In genomic region chr14:97025722-97026121, GRCh38 we compare ENCODE assay signal across 19 cellular contexts.
DNase-seq lines count a peak whose midpoint lies in the region; ATAC-seq and TF ChIP-seq lines count a peak whose summit lies in the region.
"Had no signal": no experiment of that assay in that cellular context is flagged by ENCODE, and none has a peak within 500 bp of the region (broad histone marks: within the 10 kb centered on the region; RNA-seq: fewer than 3 reads in every experiment).

No MANE protein-coding gene starts in this region.

- intact Hi-C loops in activated B cell treated with CpG ODN at 0.5 μM for 24 hours (cut with micrococcal nuclease) = no loop called here

- CTCF ChIA-PET in activated B cell treated with CpG ODN at 0.5 μM for 24 hours (lab: Charles Lee) = no interaction called here

- H3K27me3 Mint-ChIP-seq in activated B cell treated with CpG ODN at 0.5 μM for 24 hours (peaks cover 22% of the 10 kb centered on the region), naive B cell (peaks cover 59 to 70% (median 61%) of the 10 kb centered on the region in 3 donors)
- H3K27me3 Mint-ChIP-seq in activated T-helper 17 cell treated with anti-CD3 and anti-CD28 coated beads, Interleukin-2, amount 50 U/mL, for 72 hours = peaks cover 3% of the 10 kb centered on the region

- H3K4me1 ChIP-seq in gastroesophageal sphincter = no peaks in the 10 kb centered on the region

- H3K9me3 Mint-ChIP-seq in activated B cell treated with CpG ODN at 0.5 μM for 24 hours (no peaks in the 10 kb centered on the region), naive B cell (peaks cover 0 to 2% (median 0%) of the 10 kb centered on the region in 7 donors)
- H3K9me3 Mint-ChIP-seq in activated T-helper 17 cell treated with anti-CD3 and anti-CD28 coated beads, Interleukin-2, amount 50 U/mL, for 72 hours = no peaks in the 10 kb centered on the region
- H3K9me3 Mint-ChIP-seq: activated naive CD8-positive, alpha-beta T cell treated with anti-CD3 and anti-CD28 coated beads for 36 hours; effector memory CD8-positive, alpha-beta T cell had no signal

- no peaks in the 10 kb centered on the region for H3K36me3 ChIP-seq in gastroesophageal sphincter
- H3K36me3 ChIP-seq: cardiac muscle cell had no signal

- DNase-seq in activated B cell treated with CpG ODN at 0.5 μM for 24 hours (no peak), naive B cell (no peak), SHP77 treated with DMSO at 0.1 percent for 48 hours (lab: John Stamatoyannopoulos, UW) (no peak), DMS79 treated with DMSO at 0.1 percent for 48 hours (lab: John Stamatoyannopoulos, UW) (no peak)
- DNase-seq: activated naive CD8-positive, alpha-beta T cell treated with anti-CD3 and anti-CD28 coated beads for 36 hours; AML-193; Calu3; effector memory CD8-positive, alpha-beta T cell; foreskin fibroblast; kidney; midbrain; SIG-M5; stimulated activated naive CD4-positive, alpha-beta T cell treated with Interleukin-2 at 50 U/mL for 16 hours had no signal

- no peak for TF ChIP-seq POLR2A in gastroesophageal sphincter (IDR thresholded peaks at IDR 0.05)

- H3K9me3 ChIP-seq in gastroesophageal sphincter = no peaks in the 10 kb centered on the region

- peaks cover 42% of the 10 kb centered on the region for H3K27me3 ChIP-seq in gastroesophageal sphincter

- no peak for TF ChIP-seq EP300 in gastroesophageal sphincter (IDR thresholded peaks at IDR 0.05)

- ATAC-seq in GM19395 (IDR thresholded peaks at IDR 0.05; ENCODE audit: unreplicated experiment) (peak; percentile 73), HG03159 (IDR thresholded peaks at IDR 0.05; ENCODE audit: unreplicated experiment) (peak; percentile 74), activated B cell treated with CpG ODN at 0.5 μM for 24 hours (ENCODE audit: low read depth) (peak; percentile 54), naive B cell (ENCODE audit: low read depth in 2 of 2) (peak; percentile 74 to 75), gastroesophageal sphincter (no peak)
- ATAC-seq in activated T-helper 17 cell treated with anti-CD3 and anti-CD28 coated beads, Interleukin-2, amount 50 U/mL, for 72 hours (replicated peaks) = no peak
- ATAC-seq: effector memory CD8-positive, alpha-beta T cell had no signal

- H3K36me3 Mint-ChIP-seq in activated B cell treated with CpG ODN at 0.5 μM for 24 hours (ENCODE audit: low read depth) (no peaks in the 10 kb centered on the region), naive B cell (no peaks in the 10 kb centered on the region)
- no peaks in the 10 kb centered on the region for H3K36me3 Mint-ChIP-seq in activated T-helper 17 cell treated with anti-CD3 and anti-CD28 coated beads, Interleukin-2, amount 50 U/mL, for 72 hours (ENCODE audit: low read depth)
- H3K36me3 Mint-ChIP-seq: activated naive CD8-positive, alpha-beta T cell treated with anti-CD3 and anti-CD28 coated beads for 36 hours had no signal

- no peak for TF ChIP-seq CTCF in activated B cell treated with CpG ODN at 0.5 μM for 24 hours (IDR thresholded peaks at IDR 0.05)
- TF ChIP-seq CTCF in gastroesophageal sphincter (IDR thresholded peaks at IDR 0.05) = no peak

- 13 to 31% methylated on average over 5 to 8 of the region's 16 CpGs for WGBS in gastroesophageal sphincter (ENCODE audit: low coverage in 1 of 2), 2 donors

- no peak overlapping the region for H3K4me3 ChIP-seq in gastroesophageal sphincter
- H3K4me3 ChIP-seq: cardiac muscle cell, skin epidermis had no signal

- no peak overlapping the region for H3K27ac ChIP-seq in gastroesophageal sphincter
- H3K27ac ChIP-seq: cardiac muscle cell, skin epidermis had no signal

- H3K4me3 Mint-ChIP-seq in activated B cell treated with CpG ODN at 0.5 μM for 24 hours (peak overlapping the region; percentile 29), naive B cell (peak overlapping the region in 4 of 8 donors; percentile 37 to 82 (median 53))
- H3K4me3 Mint-ChIP-seq in activated T-helper 17 cell treated with anti-CD3 and anti-CD28 coated beads, Interleukin-2, amount 50 U/mL, for 72 hours = no peak overlapping the region
- H3K4me3 Mint-ChIP-seq: activated naive CD8-positive, alpha-beta T cell treated with anti-CD3 and anti-CD28 coated beads for 36 hours; effector memory CD8-positive, alpha-beta T cell had no signal

- H3K27ac Mint-ChIP-seq in activated B cell treated with CpG ODN at 0.5 μM for 24 hours (no peak overlapping the region), naive B cell (peak overlapping the region in 1 of 6 donors; percentile 26)
- H3K27ac Mint-ChIP-seq in activated T-helper 17 cell treated with anti-CD3 and anti-CD28 coated beads, Interleukin-2, amount 50 U/mL, for 72 hours = no peak overlapping the region
- H3K27ac Mint-ChIP-seq: activated naive CD8-positive, alpha-beta T cell treated with anti-CD3 and anti-CD28 coated beads for 36 hours; effector memory CD8-positive, alpha-beta T cell had no signal

- H3K4me1 Mint-ChIP-seq in activated B cell treated with CpG ODN at 0.5 μM for 24 hours (peaks cover 22% of the 10 kb centered on the region), naive B cell (peaks cover 22 to 37% (median 27%) of the 10 kb centered on the region in 3 donors)
- peaks cover 12% of the 10 kb centered on the region for H3K4me1 Mint-ChIP-seq in activated T-helper 17 cell treated with anti-CD3 and anti-CD28 coated beads, Interleukin-2, amount 50 U/mL, for 72 hours

- POLR2A ChIA-PET in activated B cell treated with CpG ODN at 0.5 μM for 24 hours (lab: Charles Lee) = no interaction called here

Comparison
In these comparisons a context has a peak if more than half of its experiments do, and no peak if none do; other contexts are left out.
1. ATAC-seq: peak in GM19395 (single experiment), HG03159 (single experiment), activated B cell treated with CpG ODN at 0.5 μM for 24 hours (single experiment) and naive B cell (2 of 2); none in activated T-helper 17 cell treated with anti-CD3 and anti-CD28 coated beads, Interleukin-2, amount 50 U/mL, for 72 hours (single experiment) and gastroesophageal sphincter (single experiment).